In the genomic region with DNA sequence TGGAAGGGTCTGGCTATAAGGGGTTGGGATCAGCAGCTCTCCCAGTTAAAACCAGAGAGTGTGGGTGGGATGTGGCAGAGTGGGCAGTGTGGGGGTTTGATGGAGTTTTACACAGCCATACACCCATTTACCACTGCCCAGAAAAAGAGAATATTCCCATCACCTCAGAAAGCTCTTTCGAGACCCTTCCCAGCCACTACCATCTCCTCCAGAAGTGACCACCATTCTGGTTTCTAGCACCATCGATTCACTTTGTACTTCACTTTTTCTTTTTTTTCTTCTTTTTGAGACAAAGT, we compare ENCODE assay signal across 2 cellular contexts.
TF ChIP-seq lines count a peak whose summit lies in the region.

No MANE protein-coding gene starts in this region.

TF ChIP-seq in HCT116, 20 proteins besides CTCF, POLR2A, EP300 and RAD21:
- TF ChIP-seq FOSL1 (IDR thresholded peaks at IDR 0.05; ENCODE audit: low read depth) (no peak), TCF7L2 (IDR thresholded peaks at IDR 0.05; ENCODE audit: borderline replicate concordance, extremely low read depth, insufficient read depth, insufficient read length) (no peak), EGR1 (IDR thresholded peaks at IDR 0.05; ENCODE audit: low read depth) (no peak), YY1 (IDR thresholded peaks at IDR 0.05; ENCODE audit: extremely low read depth, insufficient replicate concordance, low read depth, low read length) (no peak), JUND (IDR thresholded peaks at IDR 0.05) (no peak), POLR2AphosphoS5 (IDR thresholded peaks at IDR 0.05; ENCODE audit: low read depth, low read length) (no peak), CBX3 (IDR thresholded peaks at IDR 0.05; ENCODE audit: low read depth) (no peak), ELF1 (IDR thresholded peaks at IDR 0.05; ENCODE audit: borderline replicate concordance, low read depth) (no peak), SIN3A (IDR thresholded peaks at IDR 0.05; ENCODE audit: low read depth) (no peak), SP1 (IDR thresholded peaks at IDR 0.05; ENCODE audit: low read depth) (no peak), EZH2phosphoT487 (IDR thresholded peaks at IDR 0.05; ENCODE audit: borderline replicate concordance) (no peak), REST (IDR thresholded peaks at IDR 0.05; ENCODE audit: low read depth) (no peak), EZH2 (IDR thresholded peaks at IDR 0.05) (no peak), ATF3 (IDR thresholded peaks at IDR 0.05) (no peak), ZFX (IDR thresholded peaks at IDR 0.05) (no peak), MAX (IDR thresholded peaks at IDR 0.05) (no peak), ZNF274 (IDR thresholded peaks at IDR 0.05; ENCODE audit: low read depth, low read length) (no peak), CEBPB (IDR thresholded peaks at IDR 0.05; ENCODE audit: low read depth) (no peak), SRF (IDR thresholded peaks at IDR 0.05; ENCODE audit: low read depth) (no peak)
- TF ChIP-seq, protein P1, sequence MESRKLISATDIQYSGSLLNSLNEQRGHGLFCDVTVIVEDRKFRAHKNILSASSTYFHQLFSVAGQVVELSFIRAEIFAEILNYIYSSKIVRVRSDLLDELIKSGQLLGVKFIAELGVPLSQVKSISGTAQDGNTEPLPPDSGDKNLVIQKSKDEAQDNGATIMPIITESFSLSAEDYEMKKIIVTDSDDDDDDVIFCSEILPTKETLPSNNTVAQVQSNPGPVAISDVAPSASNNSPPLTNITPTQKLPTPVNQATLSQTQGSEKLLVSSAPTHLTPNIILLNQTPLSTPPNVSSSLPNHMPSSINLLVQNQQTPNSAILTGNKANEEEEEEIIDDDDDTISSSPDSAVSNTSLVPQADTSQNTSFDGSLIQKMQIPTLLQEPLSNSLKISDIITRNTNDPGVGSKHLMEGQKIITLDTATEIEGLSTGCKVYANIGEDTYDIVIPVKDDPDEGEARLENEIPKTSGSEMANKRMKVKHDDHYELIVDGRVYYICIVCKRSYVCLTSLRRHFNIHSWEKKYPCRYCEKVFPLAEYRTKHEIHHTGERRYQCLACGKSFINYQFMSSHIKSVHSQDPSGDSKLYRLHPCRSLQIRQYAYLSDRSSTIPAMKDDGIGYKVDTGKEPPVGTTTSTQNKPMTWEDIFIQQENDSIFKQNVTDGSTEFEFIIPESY (IDR thresholded peaks at IDR 0.05; ENCODE audit: extremely low read depth, insufficient replicate concordance, low read length) = no peak

TF ChIP-seq in GM23338, 12 proteins besides CTCF, POLR2A, EP300 and RAD21:
- TF ChIP-seq EZH2 (IDR thresholded peaks at IDR 0.05; ENCODE audit: low read depth, unreplicated experiment) (no peak), ZNF114 (CRISPR knock-in tag; IDR thresholded peaks at IDR 0.05) (no peak), STAT1 (IDR thresholded peaks at IDR 0.05; ENCODE audit: unreplicated experiment) (no peak), NANOG (IDR thresholded peaks at IDR 0.05; ENCODE audit: borderline replicate concordance) (no peak), CREB1 (CRISPR knock-in tag; IDR thresholded peaks at IDR 0.05; ENCODE audit: low read depth) (no peak), JUNB (IDR thresholded peaks at IDR 0.05; ENCODE audit: unreplicated experiment) (no peak), POLR2AphosphoS5 (IDR thresholded peaks at IDR 0.05; ENCODE audit: low read depth) (no peak), REST (IDR thresholded peaks at IDR 0.05; ENCODE audit: unreplicated experiment) (no peak), ZNF331 (CRISPR knock-in tag; IDR thresholded peaks at IDR 0.05; ENCODE audit: low read depth) (no peak), EZH2phosphoT487 (IDR thresholded peaks at IDR 0.05; ENCODE audit: unreplicated experiment) (no peak)
- TF ChIP-seq, protein P2, sequence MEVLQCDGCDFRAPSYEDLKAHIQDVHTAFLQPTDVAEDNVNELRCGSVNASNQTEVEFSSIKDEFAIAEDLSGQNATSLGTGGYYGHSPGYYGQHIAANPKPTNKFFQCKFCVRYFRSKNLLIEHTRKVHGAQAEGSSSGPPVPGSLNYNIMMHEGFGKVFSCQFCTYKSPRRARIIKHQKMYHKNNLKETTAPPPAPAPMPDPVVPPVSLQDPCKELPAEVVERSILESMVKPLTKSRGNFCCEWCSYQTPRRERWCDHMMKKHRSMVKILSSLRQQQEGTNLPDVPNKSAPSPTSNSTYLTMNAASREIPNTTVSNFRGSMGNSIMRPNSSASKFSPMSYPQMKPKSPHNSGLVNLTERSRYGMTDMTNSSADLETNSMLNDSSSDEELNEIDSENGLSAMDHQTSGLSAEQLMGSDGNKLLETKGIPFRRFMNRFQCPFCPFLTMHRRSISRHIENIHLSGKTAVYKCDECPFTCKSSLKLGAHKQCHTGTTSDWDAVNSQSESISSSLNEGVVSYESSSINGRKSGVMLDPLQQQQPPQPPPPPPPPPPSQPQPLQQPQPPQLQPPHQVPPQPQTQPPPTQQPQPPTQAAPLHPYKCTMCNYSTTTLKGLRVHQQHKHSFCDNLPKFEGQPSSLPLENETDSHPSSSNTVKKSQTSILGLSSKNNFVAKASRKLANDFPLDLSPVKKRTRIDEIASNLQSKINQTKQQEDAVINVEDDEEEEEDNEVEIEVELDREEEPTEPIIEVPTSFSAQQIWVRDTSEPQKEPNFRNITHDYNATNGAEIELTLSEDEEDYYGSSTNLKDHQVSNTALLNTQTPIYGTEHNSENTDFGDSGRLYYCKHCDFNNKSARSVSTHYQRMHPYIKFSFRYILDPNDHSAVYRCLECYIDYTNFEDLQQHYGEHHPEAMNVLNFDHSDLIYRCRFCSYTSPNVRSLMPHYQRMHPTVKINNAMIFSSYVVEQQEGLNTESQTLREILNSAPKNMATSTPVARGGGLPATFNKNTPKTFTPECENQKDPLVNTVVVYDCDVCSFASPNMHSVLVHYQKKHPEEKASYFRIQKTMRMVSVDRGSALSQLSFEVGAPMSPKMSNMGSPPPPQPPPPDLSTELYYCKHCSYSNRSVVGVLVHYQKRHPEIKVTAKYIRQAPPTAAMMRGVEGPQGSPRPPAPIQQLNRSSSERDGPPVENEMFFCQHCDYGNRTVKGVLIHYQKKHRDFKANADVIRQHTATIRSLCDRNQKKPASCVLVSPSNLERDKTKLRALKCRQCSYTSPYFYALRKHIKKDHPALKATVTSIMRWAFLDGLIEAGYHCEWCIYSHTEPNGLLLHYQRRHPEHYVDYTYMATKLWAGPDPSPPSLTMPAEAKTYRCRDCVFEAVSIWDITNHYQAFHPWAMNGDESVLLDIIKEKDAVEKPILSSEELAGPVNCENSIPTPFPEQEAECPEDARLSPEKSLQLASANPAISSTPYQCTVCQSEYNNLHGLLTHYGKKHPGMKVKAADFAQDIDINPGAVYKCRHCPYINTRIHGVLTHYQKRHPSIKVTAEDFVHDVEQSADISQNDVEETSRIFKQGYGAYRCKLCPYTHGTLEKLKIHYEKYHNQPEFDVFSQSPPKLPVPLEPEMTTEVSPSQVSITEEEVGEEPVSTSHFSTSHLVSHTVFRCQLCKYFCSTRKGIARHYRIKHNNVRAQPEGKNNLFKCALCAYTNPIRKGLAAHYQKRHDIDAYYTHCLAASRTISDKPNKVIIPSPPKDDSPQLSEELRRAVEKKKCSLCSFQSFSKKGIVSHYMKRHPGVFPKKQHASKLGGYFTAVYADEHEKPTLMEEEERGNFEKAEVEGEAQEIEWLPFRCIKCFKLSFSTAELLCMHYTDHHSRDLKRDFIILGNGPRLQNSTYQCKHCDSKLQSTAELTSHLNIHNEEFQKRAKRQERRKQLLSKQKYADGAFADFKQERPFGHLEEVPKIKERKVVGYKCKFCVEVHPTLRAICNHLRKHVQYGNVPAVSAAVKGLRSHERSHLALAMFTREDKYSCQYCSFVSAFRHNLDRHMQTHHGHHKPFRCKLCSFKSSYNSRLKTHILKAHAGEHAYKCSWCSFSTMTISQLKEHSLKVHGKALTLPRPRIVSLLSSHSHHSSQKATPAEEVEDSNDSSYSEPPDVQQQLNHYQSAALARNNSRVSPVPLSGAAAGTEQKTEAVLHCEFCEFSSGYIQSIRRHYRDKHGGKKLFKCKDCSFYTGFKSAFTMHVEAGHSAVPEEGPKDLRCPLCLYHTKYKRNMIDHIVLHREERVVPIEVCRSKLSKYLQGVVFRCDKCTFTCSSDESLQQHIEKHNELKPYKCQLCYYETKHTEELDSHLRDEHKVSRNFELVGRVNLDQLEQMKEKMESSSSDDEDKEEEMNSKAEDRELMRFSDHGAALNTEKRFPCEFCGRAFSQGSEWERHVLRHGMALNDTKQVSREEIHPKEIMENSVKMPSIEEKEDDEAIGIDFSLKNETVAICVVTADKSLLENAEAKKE (CRISPR knock-in tag; IDR thresholded peaks at IDR 0.05) = no peak
- TF ChIP-seq, protein P3, sequence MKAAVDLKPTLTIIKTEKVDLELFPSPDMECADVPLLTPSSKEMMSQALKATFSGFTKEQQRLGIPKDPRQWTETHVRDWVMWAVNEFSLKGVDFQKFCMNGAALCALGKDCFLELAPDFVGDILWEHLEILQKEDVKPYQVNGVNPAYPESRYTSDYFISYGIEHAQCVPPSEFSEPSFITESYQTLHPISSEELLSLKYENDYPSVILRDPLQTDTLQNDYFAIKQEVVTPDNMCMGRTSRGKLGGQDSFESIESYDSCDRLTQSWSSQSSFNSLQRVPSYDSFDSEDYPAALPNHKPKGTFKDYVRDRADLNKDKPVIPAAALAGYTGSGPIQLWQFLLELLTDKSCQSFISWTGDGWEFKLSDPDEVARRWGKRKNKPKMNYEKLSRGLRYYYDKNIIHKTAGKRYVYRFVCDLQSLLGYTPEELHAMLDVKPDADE (IDR thresholded peaks at IDR 0.05) = no peak
